15 cellular contexts compared by ENCODE assay signal in genomic region chr22:17791196-17791595, GRCh38. TPM values are rescaled to one million over a fixed set of nuclear protein-coding genes. Genes with fewer than 3 reads are reported as not detected.
DNase-seq lines count a peak whose midpoint lies in the region; ATAC-seq and TF ChIP-seq lines count a peak whose summit lies in the region.
"Had no signal": no experiment of that assay in that cellular context is flagged by ENCODE, and none has a peak within 500 bp of the region (broad histone marks: within the 10 kb centered on the region; RNA-seq: fewer than 3 reads in every experiment).

No MANE protein-coding gene starts in this region.

- peak overlapping the region; percentile 30 for H3K9ac ChIP-seq in neuronal stem cell (ENCODE audit: low read depth, low read length, poor library complexity)
- H3K9ac ChIP-seq: BLaER1 treated with 17β-estradiol and CSF1 and Interleukin-3, amounts not matched to agents 10 nM and 100 nM had no signal

- H2BK5ac ChIP-seq in neuronal stem cell (ENCODE audit: low read length): no peak overlapping the region

- peak overlapping the region; percentile 66 for H3K23ac ChIP-seq in neuronal stem cell (ENCODE audit: low read depth, low read length, poor library complexity)

- no peak for ATAC-seq in activated B cell treated with CpG ODN at 0.5 μM for 24 hours (ENCODE audit: low read depth)
- ATAC-seq: CD8-positive, alpha-beta T cell; GM12878 had no signal

- H3K27ac Mint-ChIP-seq in MCF 10A (ENCODE audit: low read depth, unreplicated experiment): peak overlapping the region; percentile 16
- H3K27ac Mint-ChIP-seq in activated B cell treated with CpG ODN at 0.5 μM for 24 hours: peak overlapping the region; percentile 78
- H3K27ac Mint-ChIP-seq in chondrocyte (ENCODE audit: unreplicated experiment): peak overlapping the region; percentile 47
- H3K27ac Mint-ChIP-seq: CD8-positive, alpha-beta T cell; H9 had no signal

- H2BK12ac ChIP-seq in neuronal stem cell (ENCODE audit: low read length): peak overlapping the region; percentile 48

- DNase-seq in MCF 10A (ENCODE audit: unreplicated experiment) (no peak), breast epithelium (ENCODE audit: low spot score in 2 of 2) (no peak), activated B cell treated with CpG ODN at 0.5 μM for 24 hours (no peak), chondrocyte (ENCODE audit: low spot score) (no peak), neuronal stem cell (ENCODE audit: low spot score) (no peak), NCI-H2081 (lab: John Stamatoyannopoulos, UW) (no peak), dorsolateral prefrontal cortex (no peak), activated T-cell treated with anti-CD3 and anti-CD28 coated beads for 4 hours (no peak)
- DNase-seq: Calu3; CD8-positive, alpha-beta T cell; DMS79 treated with DMSO at 0.1 percent for 48 hours; H9 had no signal

- TF ChIP-seq POLR2A in breast epithelium (IDR thresholded peaks at IDR 0.05): no peak

- H3K27me3 ChIP-seq in breast epithelium (no peaks in the 10 kb centered on the region), neuronal stem cell (ENCODE audit: control insufficient read depth in 3 of 3, insufficient read depth in 3 of 3, low read depth in 1 of 3, low read length in 3 of 3) (no peaks in the 10 kb centered on the region), dorsolateral prefrontal cortex (no peaks in the 10 kb centered on the region)

- intact Hi-C loops in MCF 10A (cut with micrococcal nuclease): no loop called here
- intact Hi-C loops in breast epithelium (cut with DNase I; ENCODE audit: low total_unique reads): no loop called here
- intact Hi-C loops in activated B cell treated with CpG ODN at 0.5 μM for 24 hours (cut with micrococcal nuclease): no loop called here
- intact Hi-C loops in dorsolateral prefrontal cortex (cut with DNase I): no loop called here

- H3K4me2 ChIP-seq in neuronal stem cell (ENCODE audit: insufficient read depth, low read length, poor library complexity, severe bottlenecking): no peak overlapping the region

- H3K9me3 ChIP-seq in breast epithelium: no peaks in the 10 kb centered on the region
- no peaks in the 10 kb centered on the region for H3K9me3 ChIP-seq in neuronal stem cell (replicated peaks in 1 of 2; ENCODE audit: control insufficient read depth in 2 of 2, insufficient read depth in 1 of 2, low read depth in 1 of 2, low read length in 2 of 2)
- H3K9me3 ChIP-seq: BLaER1 treated with 17β-estradiol and CSF1 and Interleukin-3, amounts not matched to agents 10 nM and 100 nM had no signal

- H2AK5ac ChIP-seq in neuronal stem cell (ENCODE audit: low read depth, low read length): no peak overlapping the region

- no peak overlapping the region for H2AFZ ChIP-seq in neuronal stem cell (ENCODE audit: low read length)

- H3K4me3 Mint-ChIP-seq in MCF 10A (ENCODE audit: unreplicated experiment) (no peak overlapping the region), activated B cell treated with CpG ODN at 0.5 μM for 24 hours (no peak overlapping the region), chondrocyte (ENCODE audit: unreplicated experiment) (no peak overlapping the region)
- H3K4me3 Mint-ChIP-seq: B cell; CD8-positive, alpha-beta T cell; H9 had no signal

- no peaks in the 10 kb centered on the region for H3K27me3 Mint-ChIP-seq in MCF 10A (ENCODE audit: insufficient read depth, unreplicated experiment)
- no peaks in the 10 kb centered on the region for H3K27me3 Mint-ChIP-seq in activated B cell treated with CpG ODN at 0.5 μM for 24 hours
- no peaks in the 10 kb centered on the region for H3K27me3 Mint-ChIP-seq in chondrocyte (ENCODE audit: low read depth)
- H3K27me3 Mint-ChIP-seq: B cell had no signal

- H3K27ac ChIP-seq in breast epithelium (no peak overlapping the region), neuronal stem cell (replicated peaks; ENCODE audit: low read length) (no peak overlapping the region), dorsolateral prefrontal cortex (peak overlapping the region in 8 of 59 donors; percentile 3 to 92 (median 30))

- no peak for TF ChIP-seq CTCF in MCF 10A (IDR thresholded peaks at IDR 0.05; ENCODE audit: unreplicated experiment)
- no peak for TF ChIP-seq CTCF in breast epithelium (IDR thresholded peaks at IDR 0.05)
- no peak for TF ChIP-seq CTCF in activated B cell treated with CpG ODN at 0.5 μM for 24 hours (IDR thresholded peaks at IDR 0.05)
- TF ChIP-seq CTCF in chondrocyte (IDR thresholded peaks at IDR 0.05): no peak
- no peak for TF ChIP-seq CTCF in dorsolateral prefrontal cortex (IDR thresholded peaks at IDR 0.05 in 54 of 56, conservative IDR thresholded peaks at IDR 0.05 in 2 of 56; ENCODE audit: low read depth in 1 of 56, partially characterized antibody in 56 of 56)

- POLR2A ChIA-PET in MCF 10A (lab: Yijun Ruan, JAX) (interaction anchor here (0.6 to 0.8 kb wide), 2 partner anchors 221 to 232 kb away, joined by 3 read pairs; no protein-coding TSS in a partner anchor), activated B cell treated with CpG ODN at 0.5 μM for 24 hours (lab: Charles Lee) (interaction anchor here (0.8 to 9.6 kb wide), 3 partner anchors 9 to 19 kb away, joined by 3 to 64 read pairs (median 5); partner anchors contain the start of gene BID)

- H3K18ac ChIP-seq in neuronal stem cell (ENCODE audit: low read length): no peak overlapping the region

- BruUV-seq in MCF 10A (replicated peaks; lab: Mats Ljungman, UMichigan): no TSS peak

- H3K4me3 ChIP-seq in breast epithelium (no peak overlapping the region), neuronal stem cell (ENCODE audit: low read length in 2 of 2) (no peak overlapping the region), dorsolateral prefrontal cortex (no peak overlapping the region)
- H3K4me3 ChIP-seq: BLaER1 treated with 17β-estradiol and CSF1 and Interleukin-3, amounts not matched to agents 10 nM and 100 nM; GM12878 had no signal

- H3K4me1 ChIP-seq in breast epithelium (peaks cover 0 to 9% of the 10 kb centered on the region in 2 donors), neuronal stem cell (ENCODE audit: control insufficient read depth in 2 of 2, insufficient read depth in 1 of 2, low read depth in 1 of 2, low read length in 2 of 2) (peaks cover 10 to 11% of the 10 kb centered on the region in 2 donors)

- peaks cover 13% of the 10 kb centered on the region for H3K4me1 Mint-ChIP-seq in MCF 10A (ENCODE audit: insufficient read depth, unreplicated experiment)
- peaks cover 31% of the 10 kb centered on the region for H3K4me1 Mint-ChIP-seq in activated B cell treated with CpG ODN at 0.5 μM for 24 hours
- H3K4me1 Mint-ChIP-seq in chondrocyte (ENCODE audit: low read depth): no peaks in the 10 kb centered on the region

- no peak overlapping the region for H3K14ac ChIP-seq in neuronal stem cell (ENCODE audit: low read length)

- no peak overlapping the region for H2BK15ac ChIP-seq in neuronal stem cell (ENCODE audit: low read length)

- H3K36me3 Mint-ChIP-seq in MCF 10A (ENCODE audit: insufficient read depth, unreplicated experiment) (peaks cover 19% of the 10 kb centered on the region), activated B cell treated with CpG ODN at 0.5 μM for 24 hours (ENCODE audit: low read depth) (peaks cover 65% of the 10 kb centered on the region), chondrocyte (ENCODE audit: low read depth) (peaks cover 5% of the 10 kb centered on the region)

- no peak overlapping the region for H2BK120ac ChIP-seq in neuronal stem cell (ENCODE audit: low read depth, low read length)

- no peak overlapping the region for H4K8ac ChIP-seq in neuronal stem cell (ENCODE audit: low read depth, low read length)

- H3K4ac ChIP-seq in neuronal stem cell (ENCODE audit: low read length): no peak overlapping the region

- CTCF ChIA-PET in MCF 10A (lab: Yijun Ruan, JAX): interaction anchor here (0.6 kb wide), 1 partner anchor 29 kb away, joined by 3 read pairs; no protein-coding TSS in a partner anchor
- CTCF ChIA-PET in activated B cell treated with CpG ODN at 0.5 μM for 24 hours (lab: Charles Lee): no interaction called here

- H3K79me1 ChIP-seq in neuronal stem cell (ENCODE audit: low read depth, low read length): no peaks in the 10 kb centered on the region

- no peaks in the 10 kb centered on the region for H3K9me3 Mint-ChIP-seq in MCF 10A (ENCODE audit: unreplicated experiment)
- H3K9me3 Mint-ChIP-seq in activated B cell treated with CpG ODN at 0.5 μM for 24 hours: no peaks in the 10 kb centered on the region
- no peaks in the 10 kb centered on the region for H3K9me3 Mint-ChIP-seq in chondrocyte (ENCODE audit: low read depth)
- H3K9me3 Mint-ChIP-seq: CD8-positive, alpha-beta T cell; H9 had no signal

- H3K36me3 ChIP-seq in breast epithelium (no peaks in the 10 kb centered on the region), neuronal stem cell (replicated peaks in 1 of 2; ENCODE audit: control insufficient read depth in 2 of 2, insufficient read depth in 2 of 2, low read length in 2 of 2) (peaks cover 0 to 8% of the 10 kb centered on the region in 2 donors)

- WGBS in neuronal stem cell (ENCODE audit: extremely low coverage in 2 of 2, insufficient read length in 2 of 2, insufficient replicate concordance in 1 of 2), 2 donors: no CpG with 5 or more reads among the region's 21 CpGs

- H4K91ac ChIP-seq in neuronal stem cell (ENCODE audit: low read depth, low read length, poor library complexity): no peak overlapping the region

RNA-seq across cellular contexts. Expression of gene BID, which starts 16.9 kb away (rescaled TPM):
- total RNA-seq in MCF 10A (2022): 21.5 and 25.0 TPM in 2 replicates
- 10 to 100 TPM; 25.9 to 35.7 (median 29.0) TPM for total RNA-seq in breast epithelium
- total RNA-seq in activated B cell treated with CpG ODN at 0.5 μM for 24 hours: 78.9 and 81.4 TPM in 2 replicates
- 12.5 to 15.9 TPM (median 13.2 TPM) in 3 replicates for total RNA-seq in chondrocyte
- polyA plus RNA-seq in neuronal stem cell (2013, experiment 1 of 2): 25.3 TPM
- polyA plus RNA-seq in neuronal stem cell (2013, experiment 2 of 2): 27.6 TPM
- total RNA-seq in dorsolateral prefrontal cortex: 10 to 100 TPM; 14.9 to 53.3 (median 31.3) TPM

Comparison
In these comparisons a context has a peak if more than half of its experiments do, and no peak if none do; other contexts are left out.
1. H3K27ac Mint-ChIP-seq: peak in every context shown above with its lines; median percentile 78 in activated B cell treated with CpG ODN at 0.5 μM for 24 hours; 47 in chondrocyte; 16 in MCF 10A.